34 cellular contexts compared by ENCODE assay signal in genomic region chr20:51188941-51189340, GRCh38.
"Had no signal": no experiment of that assay in that cellular context is flagged by ENCODE, and none has a peak within 500 bp of the region (broad histone marks: within the 10 kb centered on the region; RNA-seq: fewer than 3 reads in every experiment).

No MANE protein-coding gene starts in this region.

- H3K4me1 ChIP-seq: ascending aorta had no signal

- DNase-seq: activated CD4-positive, alpha-beta memory T cell treated with anti-CD3 and anti-CD28 coated beads, Interleukin-2, amount 10 ng/mL, durations not matched to agents 7 days and 5 days; activated CD4-positive, alpha-beta T cell treated with anti-CD3 and anti-CD28 coated beads for 1 hour; activated CD4-positive, alpha-beta T cell treated with anti-CD3 and anti-CD28 coated beads for 48 hours; activated CD4-positive, CD25-positive, alpha-beta regulatory T cell; activated CD8-positive, alpha-beta memory T cell treated with anti-CD3 and anti-CD28 coated beads for 24 hours; activated CD8-positive, alpha-beta memory T cell treated with anti-CD3 and anti-CD28 coated beads, Interleukin-2, amount 10 ng/mL, durations not matched to agents 7 days and 5 days; activated CD8-positive, alpha-beta memory T cell treated with anti-CD3 and anti-CD28 coated beads, Interleukin-2, amount 50 U/mL, for 48 hours; activated effector memory CD4-positive, alpha-beta T cell treated with Interleukin-2 at 50 U/mL for 16 hours; activated naive CD4-positive, alpha-beta T cell treated with anti-CD3 and anti-CD28 coated beads, Interleukin-2, amount 50 U/mL, for 16 hours; activated naive CD8-positive, alpha-beta T cell treated with anti-CD3 and anti-CD28 coated beads, Interleukin-2, amount 10 ng/mL, durations not matched to agents 7 days and 5 days; activated T-cell treated with anti-CD3 and anti-CD28 coated beads, Interleukin-2, amount 50 U/mL, for 48 hours; amygdala; Kasumi-1; KBM-7; MG63; MV-4-11; NCI-H1105; NCI-H1436; NCI-H1694 treated with DMSO at 0.1 percent for 48 hours; NCI-H2029; NCI-H345; NCI-H526; NCI-H748 treated with DMSO at 0.1 percent for 48 hours; PC-3; Right ventricle myocardium superior; T1000; WERI-Rb-1 had no signal

- H3K27me3 ChIP-seq: ascending aorta, cardiac muscle cell, MG63 had no signal

- H3K9me3 Mint-ChIP-seq: activated CD4-positive, alpha-beta memory T cell treated with anti-CD3 and anti-CD28 coated beads, Interleukin-2, amount 10 ng/mL, durations not matched to agents 7 days and 5 days; activated naive CD8-positive, alpha-beta T cell treated with anti-CD3 and anti-CD28 coated beads, Interleukin-2, amount 10 ng/mL, durations not matched to agents 7 days and 5 days; central memory CD8-positive, alpha-beta T cell; IgD-negative memory B cell had no signal

- H3K4me1 Mint-ChIP-seq: activated CD4-positive, alpha-beta memory T cell treated with anti-CD3 and anti-CD28 coated beads, Interleukin-2, amount 10 ng/mL, durations not matched to agents 7 days and 5 days; activated CD8-positive, alpha-beta memory T cell treated with anti-CD3 and anti-CD28 coated beads, Interleukin-2, amount 10 ng/mL, durations not matched to agents 7 days and 5 days; activated naive CD8-positive, alpha-beta T cell treated with anti-CD3 and anti-CD28 coated beads, Interleukin-2, amount 10 ng/mL, durations not matched to agents 7 days and 5 days; central memory CD8-positive, alpha-beta T cell had no signal

- H3K36me3 ChIP-seq: ascending aorta, cardiac muscle cell, MG63, WERI-Rb-1 had no signal

- H3K27ac Mint-ChIP-seq: activated CD4-positive, alpha-beta memory T cell treated with anti-CD3 and anti-CD28 coated beads, Interleukin-2, amount 10 ng/mL, durations not matched to agents 7 days and 5 days; activated CD8-positive, alpha-beta memory T cell treated with anti-CD3 and anti-CD28 coated beads, Interleukin-2, amount 10 ng/mL, durations not matched to agents 7 days and 5 days; activated naive CD8-positive, alpha-beta T cell treated with anti-CD3 and anti-CD28 coated beads, Interleukin-2, amount 10 ng/mL, durations not matched to agents 7 days and 5 days; IgD-negative memory B cell had no signal

- FAIRE-seq: RCC 7860 had no signal

- ATAC-seq: activated CD8-positive, alpha-beta memory T cell treated with anti-CD3 and anti-CD28 coated beads, Interleukin-2, amount 10 ng/mL, durations not matched to agents 7 days and 5 days; PC-3 had no signal

- H3K9me3 ChIP-seq: ascending aorta, MG63 had no signal

- H3K4me3 Mint-ChIP-seq: activated CD4-positive, alpha-beta memory T cell treated with anti-CD3 and anti-CD28 coated beads, Interleukin-2, amount 10 ng/mL, durations not matched to agents 7 days and 5 days; activated CD8-positive, alpha-beta memory T cell treated with anti-CD3 and anti-CD28 coated beads, Interleukin-2, amount 10 ng/mL, durations not matched to agents 7 days and 5 days; activated naive CD8-positive, alpha-beta T cell treated with anti-CD3 and anti-CD28 coated beads, Interleukin-2, amount 10 ng/mL, durations not matched to agents 7 days and 5 days; central memory CD8-positive, alpha-beta T cell had no signal

- H3K36me3 Mint-ChIP-seq: activated CD8-positive, alpha-beta memory T cell treated with anti-CD3 and anti-CD28 coated beads, Interleukin-2, amount 10 ng/mL, durations not matched to agents 7 days and 5 days; activated naive CD8-positive, alpha-beta T cell treated with anti-CD3 and anti-CD28 coated beads, Interleukin-2, amount 10 ng/mL, durations not matched to agents 7 days and 5 days had no signal

- H3K4me3 ChIP-seq: ascending aorta, cardiac muscle cell, MG63, SK-N-MC had no signal

- H3K27ac ChIP-seq: ascending aorta, cardiac muscle cell, RWPE1, SK-N-MC, WERI-Rb-1 had no signal
